21 cellular contexts compared by ENCODE assay signal in genomic region chr2:45882707-45883106, GRCh38.
DNase-seq lines count a peak whose midpoint lies in the region; ATAC-seq and TF ChIP-seq lines count a peak whose summit lies in the region.
"Had no signal": no experiment of that assay in that cellular context is flagged by ENCODE, and none has a peak within 500 bp of the region (broad histone marks: within the 10 kb centered on the region; RNA-seq: fewer than 3 reads in every experiment).

No MANE protein-coding gene starts in this region.

- H3K4me3 Mint-ChIP-seq in activated CD8-positive, alpha-beta T cell treated with anti-CD3 and anti-CD28 coated beads, Interleukin-2, amount 10 ng/mL, durations not matched to agents 7 days and 5 days = no peak overlapping the region
- H3K4me3 Mint-ChIP-seq: central memory CD8-positive, alpha-beta T cell; IgD-negative memory B cell had no signal

- no peak for TF ChIP-seq POLR2A in gastrocnemius medialis (IDR thresholded peaks at IDR 0.05)

- in situ Hi-C loops in gastrocnemius medialis (cut with MboI; ENCODE audit: low sequenced_read_pairs in 4 of 4) = no loop called here

- peaks cover 71% of the 10 kb centered on the region for H3K4me1 ChIP-seq in left ventricle myocardium inferior
- peaks cover 22 to 52% of the 10 kb centered on the region in 2 donors for H3K4me1 ChIP-seq in gastrocnemius medialis

- intact Hi-C loops in left ventricle myocardium inferior (cut with micrococcal nuclease) = no loop called here
- intact Hi-C loops in gastrocnemius medialis (cut with DNase I; ENCODE audit: low total_unique reads) = loop anchor here (5.0 kb wide), 1 partner anchor 55 kb away; no protein-coding TSS in a partner anchor

- H3K9me3 Mint-ChIP-seq in activated CD8-positive, alpha-beta T cell treated with anti-CD3 and anti-CD28 coated beads, Interleukin-2, amount 10 ng/mL, durations not matched to agents 7 days and 5 days (ENCODE audit: insufficient read depth) = no peaks in the 10 kb centered on the region
- H3K9me3 Mint-ChIP-seq: central memory CD8-positive, alpha-beta T cell had no signal

- DNase-seq in GM03348 (ENCODE audit: low spot score) (peak; percentile 44), amniotic epithelial cell (ENCODE audit: low read depth) (peak; percentile 85), left ventricle myocardium inferior (peak; percentile 62), gastrocnemius medialis (peak; percentile 67 to 79), NCI-H1105 treated with DMSO at 0.1 percent for 48 hours (lab: John Stamatoyannopoulos, UW) (no peak), NCI-H2081 treated with DMSO at 0.1 percent for 48 hours (lab: John Stamatoyannopoulos, UW) (no peak), omental fat pad (ENCODE audit: low spot score) (no peak)
- no peak for DNase-seq in activated CD8-positive, alpha-beta T cell treated with anti-CD3 and anti-CD28 coated beads, Interleukin-2, amount 10 ng/mL, durations not matched to agents 7 days and 5 days
- DNase-seq: activated CD8-positive, alpha-beta memory T cell treated with anti-CD3 and anti-CD28 coated beads, Interleukin-2, amount 50 U/mL, for 48 hours; activated naive CD4-positive, alpha-beta T cell treated with anti-CD3 and anti-CD28 coated beads, Interleukin-2, amount 50 U/mL, for 16 hours; DND-41; NCI-H1092; NCI-H510A treated with DMSO at 0.1 percent for 48 hours; Peyer's patch; stimulated activated CD4-positive, alpha-beta T cell treated with anti-CD3 and anti-CD28 coated beads, Interleukin-15, amount 100 ng/mL, for 24 hours; T-helper 1 cell; upper lobe of right lung had no signal

- H3K27me3 Mint-ChIP-seq in activated CD8-positive, alpha-beta T cell treated with anti-CD3 and anti-CD28 coated beads, Interleukin-2, amount 10 ng/mL, durations not matched to agents 7 days and 5 days (ENCODE audit: low read depth) = no peaks in the 10 kb centered on the region
- H3K27me3 Mint-ChIP-seq: central memory CD8-positive, alpha-beta T cell; IgD-negative memory B cell had no signal

- POLR2A ChIA-PET in activated CD8-positive, alpha-beta T cell treated with anti-CD3 and anti-CD28 coated beads, Interleukin-2, amount 10 ng/mL, durations not matched to agents 7 days and 5 days (lab: Charles Lee) = no interaction called here

- H3K27ac ChIP-seq in left ventricle myocardium inferior (replicated peaks) (peak overlapping the region; percentile 81), gastrocnemius medialis (peak overlapping the region; percentile 54 to 78 (median 62))
- H3K27ac ChIP-seq: neutrophil, upper lobe of right lung had no signal

- peaks cover 5% of the 10 kb centered on the region for H3K36me3 Mint-ChIP-seq in activated CD8-positive, alpha-beta T cell treated with anti-CD3 and anti-CD28 coated beads, Interleukin-2, amount 10 ng/mL, durations not matched to agents 7 days and 5 days (ENCODE audit: low read depth)

- H3K27me3 ChIP-seq in left ventricle myocardium inferior (ENCODE audit: low read depth) (no peaks in the 10 kb centered on the region), gastrocnemius medialis (no peaks in the 10 kb centered on the region)
- H3K27me3 ChIP-seq: neutrophil, Peyer's patch, upper lobe of right lung had no signal

- ATAC-seq in gastrocnemius medialis (peak; percentile 81 to 86), omental fat pad (ENCODE audit: low FRiP score) (no peak)
- no peak for ATAC-seq in activated CD8-positive, alpha-beta T cell treated with anti-CD3 and anti-CD28 coated beads, Interleukin-2, amount 10 ng/mL, durations not matched to agents 7 days and 5 days
- ATAC-seq: activated CD4-positive, CD25-positive, alpha-beta regulatory T cell treated with anti-CD3 and anti-CD28 coated beads, Interleukin-2, amount 50 U/mL, for 24 hours; upper lobe of right lung had no signal

- no peak for TF ChIP-seq CTCF in left ventricle myocardium inferior (IDR thresholded peaks at IDR 0.05; ENCODE audit: borderline replicate concordance)
- TF ChIP-seq CTCF in gastrocnemius medialis (IDR thresholded peaks at IDR 0.05 in 4 of 5, conservative IDR thresholded peaks at IDR 0.05 in 1 of 5) = no peak
- no peak for TF ChIP-seq CTCF in omental fat pad (IDR thresholded peaks at IDR 0.05)

- peaks cover 3% of the 10 kb centered on the region for H3K4me1 Mint-ChIP-seq in activated CD8-positive, alpha-beta T cell treated with anti-CD3 and anti-CD28 coated beads, Interleukin-2, amount 10 ng/mL, durations not matched to agents 7 days and 5 days (ENCODE audit: low read depth)
- H3K4me1 Mint-ChIP-seq: central memory CD8-positive, alpha-beta T cell had no signal

- H3K27ac Mint-ChIP-seq in activated CD8-positive, alpha-beta T cell treated with anti-CD3 and anti-CD28 coated beads, Interleukin-2, amount 10 ng/mL, durations not matched to agents 7 days and 5 days = no peak overlapping the region

- CTCF ChIA-PET in activated CD8-positive, alpha-beta T cell treated with anti-CD3 and anti-CD28 coated beads, Interleukin-2, amount 10 ng/mL, durations not matched to agents 7 days and 5 days (lab: Charles Lee) = interaction anchor here (1.0 to 1.3 kb wide), 2 partner anchors 10 to 31 kb away, joined by 3 to 5 read pairs; no protein-coding TSS in a partner anchor

- H3K9me3 ChIP-seq in left ventricle myocardium inferior (replicated peaks) = peaks cover 13% of the 10 kb centered on the region
- no peaks in the 10 kb centered on the region for H3K9me3 ChIP-seq in gastrocnemius medialis
- H3K9me3 ChIP-seq: neutrophil, Peyer's patch, upper lobe of right lung had no signal

- H3K4me3 ChIP-seq in left ventricle myocardium inferior (peak overlapping the region; percentile 3), gastrocnemius medialis (peak overlapping the region in 2 of 4 donors; percentile 3 to 16)
- H3K4me3 ChIP-seq: Peyer's patch, upper lobe of right lung had no signal

- H3K36me3 ChIP-seq in left ventricle myocardium inferior = peaks cover 7% of the 10 kb centered on the region
- no peaks in the 10 kb centered on the region for H3K36me3 ChIP-seq in gastrocnemius medialis
- H3K36me3 ChIP-seq: neutrophil, Peyer's patch, upper lobe of right lung had no signal

Comparison
In these comparisons a context has a peak if more than half of its experiments do, and no peak if none do; other contexts are left out.
1. DNase-seq: peak in GM03348 (single experiment), amniotic epithelial cell (single experiment), left ventricle myocardium inferior (single experiment) and gastrocnemius medialis (2 of 2); none in activated CD8-positive, alpha-beta T cell treated with anti-CD3 and anti-CD28 coated beads, Interleukin-2, amount 10 ng/mL, durations not matched to agents 7 days and 5 days (single experiment), NCI-H1105 treated with DMSO at 0.1 percent for 48 hours (single experiment), NCI-H2081 treated with DMSO at 0.1 percent for 48 hours (single experiment) and omental fat pad (single experiment).
2. ATAC-seq: peak in gastrocnemius medialis (2 of 2); none in activated CD8-positive, alpha-beta T cell treated with anti-CD3 and anti-CD28 coated beads, Interleukin-2, amount 10 ng/mL, durations not matched to agents 7 days and 5 days (single experiment) and omental fat pad (single experiment).